Comparison of ENCODE assay signal across 14 cellular contexts in the genomic region with DNA sequence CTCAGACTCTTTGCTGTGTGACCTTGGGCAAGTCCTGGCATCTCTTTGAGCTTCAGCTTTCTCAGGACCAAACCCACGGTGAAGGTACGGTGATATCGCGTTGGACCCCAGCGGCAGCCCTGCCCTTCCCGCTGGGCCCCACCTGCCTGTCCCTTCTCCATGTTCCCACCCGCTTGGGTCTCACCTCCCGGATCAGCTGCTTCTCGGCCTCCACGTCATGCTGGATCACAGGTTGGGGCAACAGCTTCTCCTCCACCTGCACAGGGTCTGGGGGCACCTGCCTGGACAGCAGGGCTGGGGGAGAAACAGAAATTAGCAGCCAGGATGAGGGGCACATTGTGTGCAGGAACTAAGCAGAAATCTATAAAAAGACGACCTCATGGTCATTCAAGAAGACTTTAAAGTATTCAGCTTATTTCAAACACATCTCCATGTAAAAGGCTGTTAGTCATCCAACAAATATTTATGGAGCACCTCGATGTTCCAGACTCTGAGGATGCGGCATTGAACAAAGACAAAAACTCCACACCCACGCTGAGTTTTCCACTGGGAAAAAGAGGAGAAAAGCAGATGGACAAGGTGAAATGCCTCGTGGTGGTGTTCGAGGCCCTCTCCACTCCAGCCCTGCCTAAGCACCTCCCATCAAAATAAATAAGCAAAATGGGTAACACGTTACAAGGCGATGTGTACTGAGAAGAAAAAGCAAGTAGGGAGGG. TPM values are rescaled to one million over a fixed set of nuclear protein-coding genes. Genes with fewer than 3 reads are reported as not detected.
A peak's percentile ranks its signal among the peaks of the same experiment; 100 is the strongest.
DNase-seq lines count a peak whose midpoint lies in the region; ATAC-seq, FAIRE-seq and TF ChIP-seq lines count a peak whose summit lies in the region.
"Had no signal": no experiment of that assay in that cellular context is flagged by ENCODE, and none has a peak within 500 bp of the region (broad histone marks: within the 10 kb centered on the region; RNA-seq: fewer than 3 reads in every experiment).

No MANE protein-coding gene starts in this region.

- H3K27me3 Mint-ChIP-seq in Caco-2 (ENCODE audit: insufficient read depth, unreplicated experiment) (no peaks in the 10 kb centered on the region), neural progenitor cell (ENCODE audit: insufficient read depth, low read depth) (peaks cover 6% of the 10 kb centered on the region)

- peaks cover 12% of the 10 kb centered on the region for H3K4me1 Mint-ChIP-seq in Caco-2 (ENCODE audit: low read depth, unreplicated experiment)
- peaks cover 24% of the 10 kb centered on the region for H3K4me1 Mint-ChIP-seq in neural progenitor cell

- H3F3A ChIP-seq in neural progenitor cell (ENCODE audit: low read depth): peaks cover 21% of the 10 kb centered on the region

- no peak overlapping the region for H2BK5ac ChIP-seq in H1 (ENCODE audit: low read depth, low read length)

- H3K4me1 ChIP-seq in Caco-2 (peaks cover 18% of the 10 kb centered on the region), H1 (replicated peaks in 1 of 4; ENCODE audit: control insufficient read depth in 3 of 4, insufficient read depth in 4 of 4, low read length in 3 of 4) (peaks cover 0 to 6% (median 4%) of the 10 kb centered on the region in 4 experiments; a peak in 3 of 7 replicates), neural progenitor cell (peaks cover 3% of the 10 kb centered on the region)

- POLR2A ChIA-PET in Caco-2 (lab: Charles Lee) (no interaction called here), H1 (lab: Charles Lee; ENCODE audit: partially characterized antibody) (interaction anchor here (0.7 to 3.7 kb wide), 6 partner anchors 12 to 89 kb away, joined by 3 to 16 read pairs (median 6); a partner anchor contains a TSS)

- H2BK120ac ChIP-seq in H1 (replicated peaks; ENCODE audit: low read depth, low read length): no peak overlapping the region

- H4K5ac ChIP-seq in H1 (ENCODE audit: insufficient read length, low read depth, low read length): no peak overlapping the region

- no peak overlapping the region for H3K27ac Mint-ChIP-seq in Caco-2 (ENCODE audit: unreplicated experiment)
- peak overlapping the region; percentile 33 for H3K27ac Mint-ChIP-seq in neural progenitor cell
- H3K27ac Mint-ChIP-seq: activated CD8-positive, alpha-beta memory T cell treated with anti-CD3 and anti-CD28 coated beads, Interleukin-2, amount 10 ng/mL, durations not matched to agents 7 days and 5 days had no signal

- peaks cover 12% of the 10 kb centered on the region for H3K36me3 Mint-ChIP-seq in Caco-2 (ENCODE audit: insufficient read depth, unreplicated experiment)
- no peaks in the 10 kb centered on the region for H3K36me3 Mint-ChIP-seq in neural progenitor cell
- H3K36me3 Mint-ChIP-seq: activated CD8-positive, alpha-beta memory T cell treated with anti-CD3 and anti-CD28 coated beads, Interleukin-2, amount 10 ng/mL, durations not matched to agents 7 days and 5 days had no signal

- H4K20me1 ChIP-seq in H1 (replicated peaks in 1 of 2; ENCODE audit: control insufficient read depth in 1 of 2, insufficient read depth in 2 of 2, low read length in 2 of 2) (peaks cover 2 to 9% of the 10 kb centered on the region in 2 experiments), neural progenitor cell (ENCODE audit: low read depth) (no peaks in the 10 kb centered on the region)

- TF ChIP-seq POLR2A in H1 (IDR thresholded peaks at IDR 0.05; ENCODE audit: control extremely low read depth in 1 of 2, low read depth in 2 of 2, low read length in 2 of 2): no peak

- H3K27ac ChIP-seq in H1 (ENCODE audit: low read depth, low read length) (no peak overlapping the region), neural progenitor cell (no peak overlapping the region)
- H3K27ac ChIP-seq: body of pancreas had no signal

- no peak for DNase-seq in Caco-2
- DNase-seq in RCC 7860 (ENCODE audit: low spot score): peak; percentile 34
- DNase-seq in H1 (ENCODE audit: low read depth in 1 of 2, low spot score in 2 of 2): no peak
- no peak for DNase-seq in neural progenitor cell (ENCODE audit: low spot score)
- DNase-seq in NCI-H2029 (lab: John Stamatoyannopoulos, UW): no peak
- no peak for DNase-seq in NOMO-1 (lab: John Stamatoyannopoulos, UW; ENCODE audit: unreplicated experiment in 2 of 2)
- DNase-seq: activated CD8-positive, alpha-beta memory T cell treated with anti-CD3 and anti-CD28 coated beads, Interleukin-2, amount 10 ng/mL, durations not matched to agents 7 days and 5 days; body of pancreas; foreskin melanocyte; NCI-H69; T-helper 2 cell had no signal

- H3K56ac ChIP-seq in H1 (replicated peaks; ENCODE audit: insufficient read length, low read depth, low read length): no peak overlapping the region

- BruUV-seq in Caco-2 (replicated peaks; lab: Mats Ljungman, UMichigan): TSS peak; percentile 27

- H2BK15ac ChIP-seq in H1 (ENCODE audit: low read length): no peak overlapping the region

- H3K79me2 ChIP-seq in H1 (ENCODE audit: control insufficient read depth in 1 of 2, insufficient read depth in 2 of 2, low read length in 2 of 2) (no peaks in the 10 kb centered on the region), neural progenitor cell (ENCODE audit: low read depth) (no peaks in the 10 kb centered on the region)

- H3K23me2 ChIP-seq in H1 (ENCODE audit: low read depth, low read length): peaks cover 10% of the 10 kb centered on the region; the same call in 1 of the 2 replicates

- H3K27me3 ChIP-seq in Caco-2 (replicated peaks; ENCODE audit: control insufficient read depth, insufficient read depth, low read length) (no peaks in the 10 kb centered on the region), H1 (replicated peaks in 1 of 4; ENCODE audit: control insufficient read depth in 3 of 4, extremely low read depth in 1 of 4, insufficient read depth in 3 of 4, low read length in 3 of 4) (no peaks in the 10 kb centered on the region; a peak in 1 of 7 replicates), neural progenitor cell (no peaks in the 10 kb centered on the region)
- H3K27me3 ChIP-seq: body of pancreas had no signal

- H3K18ac ChIP-seq in H1 (ENCODE audit: extremely low read depth, low read length): no peak overlapping the region

- no peak for TF ChIP-seq EP300 in H1 (IDR thresholded peaks at IDR 0.05; ENCODE audit: borderline replicate concordance in 1 of 2, low read depth in 2 of 2, low read length in 2 of 2)

- H2AFZ ChIP-seq in H1 (ENCODE audit: low read length) (no peak overlapping the region), neural progenitor cell (replicated peaks) (no peak overlapping the region)

- H2BK20ac ChIP-seq in H1 (ENCODE audit: low read length): no peak overlapping the region

- H2AK5ac ChIP-seq in H1 (ENCODE audit: low read depth, low read length): peak overlapping the region; percentile 24

- H3K4ac ChIP-seq in H1 (replicated peaks; ENCODE audit: insufficient read length, low read depth, low read length): no peak overlapping the region

- intact Hi-C loops in Caco-2 (cut with micrococcal nuclease; ENCODE audit: unreplicated experiment): loop anchor here (10.0 kb wide), 2 partner anchors 86 to 286 kb away; a partner anchor contains a TSS

- H3K36me3 ChIP-seq in Caco-2 (ENCODE audit: control insufficient read depth, insufficient read depth, low read length) (no peaks in the 10 kb centered on the region), H1 (ENCODE audit: control insufficient read depth in 2 of 4, insufficient read depth in 4 of 4, low read length in 3 of 4) (no peaks in the 10 kb centered on the region; a peak in 1 of 8 replicates), neural progenitor cell (no peaks in the 10 kb centered on the region)

- peak overlapping the region; percentile 23 for H3K4me3 Mint-ChIP-seq in Caco-2 (ENCODE audit: unreplicated experiment)
- H3K4me3 Mint-ChIP-seq in neural progenitor cell: peak overlapping the region; percentile 41
- H3K4me3 Mint-ChIP-seq: activated CD8-positive, alpha-beta memory T cell treated with anti-CD3 and anti-CD28 coated beads, Interleukin-2, amount 10 ng/mL, durations not matched to agents 7 days and 5 days had no signal

- no peak for FAIRE-seq in RCC 7860 (lab: Jason Lieb, UNC)
- FAIRE-seq in H1 (lab: Jason Lieb, UNC): no peak

- TF ChIP-seq CTCF in Caco-2 (IDR thresholded peaks at IDR 0.05; ENCODE audit: insufficient read depth in 1 of 2, low read depth in 1 of 2, low read length in 1 of 2, severe bottlenecking in 1 of 2, unreplicated experiment in 1 of 2) (no peak), H1 (IDR thresholded peaks at IDR 0.05; ENCODE audit: control extremely low read depth in 1 of 3, insufficient read depth in 1 of 3, low read depth in 1 of 3, low read length in 3 of 3) (no peak), neural progenitor cell (IDR thresholded peaks at IDR 0.05) (no peak)

- CTCF ChIA-PET in Caco-2 (lab: Charles Lee): interaction anchor here (0.5 kb wide), 1 partner anchor 52 kb away, joined by 6 read pairs; no protein-coding TSS in a partner anchor
- CTCF ChIA-PET in H1 (lab: Charles Lee; ENCODE audit: partially characterized antibody): interaction anchor here (1.5 to 5.1 kb wide), 10 partner anchors 8 to 124 kb away, joined by 4 to 82 read pairs (median 14); a partner anchor contains a TSS

- no peak overlapping the region for H3K9ac ChIP-seq in H1 (replicated peaks in 1 of 4; ENCODE audit: extremely low read depth in 1 of 4, low read depth in 3 of 4, low read length in 3 of 4)
- H3K9ac ChIP-seq in neural progenitor cell: no peak overlapping the region

- H3K4me2 ChIP-seq in H1 (ENCODE audit: insufficient read depth in 1 of 2, low read depth in 2 of 2, low read length in 2 of 2) (no peak overlapping the region), neural progenitor cell (no peak overlapping the region)

- no peak overlapping the region for H2BK12ac ChIP-seq in H1 (ENCODE audit: low read depth, low read length)

- 85% methylated on average over 18 of the region's 18 CpGs; no CpG with 5 or more reads in 1 of the 2 experiments for WGBS in H1 (ENCODE audit: extremely low coverage in 1 of 2, insufficient coverage in 1 of 2, insufficient read length in 1 of 2, insufficient replicate concordance in 2 of 2, low coverage in 1 of 2, low lambda C conversion rate in 2 of 2, missing lambda C conversion rate in 1 of 2), 2 experiments

- H3K9me3 Mint-ChIP-seq in Caco-2 (ENCODE audit: unreplicated experiment): no peaks in the 10 kb centered on the region
- no peaks in the 10 kb centered on the region for H3K9me3 Mint-ChIP-seq in neural progenitor cell

- H3K4me3 ChIP-seq in Caco-2 (ENCODE audit: low read depth, low read length): no peak overlapping the region
- no peak overlapping the region for H3K4me3 ChIP-seq in H1 (ENCODE audit: extremely low read depth in 1 of 4, insufficient read depth in 2 of 4, low read depth in 3 of 4, low read length in 4 of 4)
- H3K4me3 ChIP-seq in neural progenitor cell: no peak overlapping the region
- H3K4me3 ChIP-seq: body of pancreas, lung had no signal

- no peak for TF ChIP-seq RAD21 in H1 (IDR thresholded peaks at IDR 0.05 in 1 of 2, conservative IDR thresholded peaks at IDR 0.05 in 1 of 2; ENCODE audit: low read depth in 2 of 2, low read length in 2 of 2)

- no peak overlapping the region for H3K14ac ChIP-seq in H1 (ENCODE audit: insufficient read length)

- no peak overlapping the region for H4K91ac ChIP-seq in H1 (replicated peaks; ENCODE audit: insufficient read length, low read length)

- no peak overlapping the region for H3K23ac ChIP-seq in H1 (ENCODE audit: insufficient read length)

- ATAC-seq in GM19351 (IDR thresholded peaks at IDR 0.05; ENCODE audit: unreplicated experiment): no peak
- ATAC-seq in GM21529 (IDR thresholded peaks at IDR 0.05; ENCODE audit: unreplicated experiment): no peak
- ATAC-seq: activated CD8-positive, alpha-beta memory T cell treated with anti-CD3 and anti-CD28 coated beads, Interleukin-2, amount 10 ng/mL, durations not matched to agents 7 days and 5 days; body of pancreas had no signal

- no peak overlapping the region for H4K8ac ChIP-seq in H1 (ENCODE audit: extremely low read depth, insufficient read depth, low read length)

- no peaks in the 10 kb centered on the region for H3K9me3 ChIP-seq in Caco-2
- H3K9me3 ChIP-seq in H1 (ENCODE audit: insufficient read depth in 2 of 2, low read depth in 1 of 2, low read length in 1 of 2): no peaks in the 10 kb centered on the region
- no peaks in the 10 kb centered on the region for H3K9me3 ChIP-seq in neural progenitor cell (ENCODE audit: low read depth)
- H3K9me3 ChIP-seq: body of pancreas had no signal

- H3K79me1 ChIP-seq in H1 (ENCODE audit: low read depth, low read length): no peaks in the 10 kb centered on the region

RNA-seq across cellular contexts. Expression of a gene that starts 19.5 kb away (rescaled TPM):
- 1.3 and 1.5 TPM in 2 replicates for total RNA-seq in Caco-2 (2022)
- total RNA-seq in H1 (2021; fragmentation: NEBNext Ultra II Directional; extraction: Animal tissue kit (Norgen Biotek cat#: 25700)): 9.9 and 10.4 TPM in 2 replicates
- polyA plus RNA-seq in H1 (2011; rRNA removed): 6.9 and 10.5 TPM in 2 replicates
- 9.7 TPM for polyA plus RNA-seq in H1 (2011; cell fraction: cytosol; rRNA removed)
- 14.6 TPM for polyA plus RNA-seq in H1 (2011; cell fraction: nucleus; rRNA removed)
- 6.2 to 10.5 TPM (median 8.5 TPM) in 4 replicates for polyA plus RNA-seq in H1 (2012, experiment 1 of 2)
- polyA plus RNA-seq in H1 (2012, experiment 2 of 2): 5.9 TPM
- polyA plus RNA-seq in H1 (2013, experiment 1 of 2): 7.4 TPM
- 6.7 TPM for polyA plus RNA-seq in H1 (2013, experiment 2 of 2)
- 8.8 and 14.3 TPM in 2 replicates for polyA minus RNA-seq in H1 (2011; rRNA and poly(A)+ RNA removed)
- 10.8 TPM for polyA minus RNA-seq in H1 (2011; cell fraction: cytosol; rRNA and poly(A)+ RNA removed)
- polyA minus RNA-seq in H1 (2011; cell fraction: nucleus; rRNA and poly(A)+ RNA removed): 11.0 TPM
- 2.2 and 4.0 TPM in 2 replicates for total RNA-seq in neural progenitor cell (ENCODE audit: low replicate concordance)
- total RNA-seq: activated CD8-positive, alpha-beta memory T cell treated with anti-CD3 and anti-CD28 coated beads, Interleukin-2, amount 10 ng/mL, durations not matched to agents 7 days and 5 days had no signal

RNA-seq across cellular contexts. Expression of a gene that starts 34.1 kb away (rescaled TPM):
- total RNA-seq in Caco-2 (2022): 2.8 and 3.5 TPM in 2 replicates
- 18.3 and 18.4 TPM in 2 replicates for total RNA-seq in H1 (2021; fragmentation: NEBNext Ultra II Directional; extraction: Animal tissue kit (Norgen Biotek cat#: 25700))
- 13.2 and 16.7 TPM in 2 replicates for polyA plus RNA-seq in H1 (2011; rRNA removed)
- 18.1 TPM for polyA plus RNA-seq in H1 (2011; cell fraction: cytosol; rRNA removed)
- polyA plus RNA-seq in H1 (2011; cell fraction: nucleus; rRNA removed): 56.3 TPM
- polyA plus RNA-seq in H1 (2012, experiment 1 of 2): 15.3 to 22.7 TPM (median 18.5 TPM) in 4 replicates
- 13.8 TPM for polyA plus RNA-seq in H1 (2012, experiment 2 of 2)
- 8.4 TPM for polyA plus RNA-seq in H1 (2013, experiment 1 of 2)
- 8.1 TPM for polyA plus RNA-seq in H1 (2013, experiment 2 of 2)
- polyA minus RNA-seq in H1 (2011; rRNA and poly(A)+ RNA removed): 6.4 and 7.4 TPM in 2 replicates
- polyA minus RNA-seq in H1 (2011; cell fraction: cytosol; rRNA and poly(A)+ RNA removed): 5.1 TPM
- 9.6 TPM for polyA minus RNA-seq in H1 (2011; cell fraction: nucleus; rRNA and poly(A)+ RNA removed)
- 5.1 and 7.7 TPM in 2 replicates for total RNA-seq in neural progenitor cell (ENCODE audit: low replicate concordance)
- total RNA-seq: activated CD8-positive, alpha-beta memory T cell treated with anti-CD3 and anti-CD28 coated beads, Interleukin-2, amount 10 ng/mL, durations not matched to agents 7 days and 5 days; body of pancreas had no signal

RNA-seq across cellular contexts. Expression of a gene that starts 37.2 kb away (rescaled TPM):
- total RNA-seq in Caco-2 (2022) (332 and 339 TPM in 2 replicates), neural progenitor cell (ENCODE audit: low replicate concordance) (151 and 234 TPM in 2 replicates)
- total RNA-seq in H1 (2021; fragmentation: NEBNext Ultra II Directional; extraction: Animal tissue kit (Norgen Biotek cat#: 25700)): 253 and 260 TPM in 2 replicates
- polyA plus RNA-seq in H1 (2011; rRNA removed): 300 and 336 TPM in 2 replicates
- polyA plus RNA-seq in H1 (2011; cell fraction: cytosol; rRNA removed): 310 TPM
- polyA plus RNA-seq in H1 (2011; cell fraction: nucleus; rRNA removed): 218 TPM
- 199 to 273 TPM (median 262 TPM) in 4 replicates for polyA plus RNA-seq in H1 (2012, experiment 1 of 2)
- polyA plus RNA-seq in H1 (2012, experiment 2 of 2): 359 TPM
- polyA plus RNA-seq in H1 (2013, experiment 1 of 2): 314 TPM
- polyA plus RNA-seq in H1 (2013, experiment 2 of 2): 341 TPM
- 272 and 301 TPM in 2 replicates for polyA minus RNA-seq in H1 (2011; rRNA and poly(A)+ RNA removed)
- 158 TPM for polyA minus RNA-seq in H1 (2011; cell fraction: cytosol; rRNA and poly(A)+ RNA removed)
- 100 TPM for polyA minus RNA-seq in H1 (2011; cell fraction: nucleus; rRNA and poly(A)+ RNA removed)
